6 cellular contexts compared by ENCODE assay signal in genomic region chr3:186284661-186285060, GRCh38.
"Had no signal": no experiment of that assay in that cellular context is flagged by ENCODE, and none has a peak within 500 bp of the region (broad histone marks: within the 10 kb centered on the region; RNA-seq: fewer than 3 reads in every experiment).

No MANE protein-coding gene starts in this region.

- ATAC-seq: K562 had no signal

- H2AFZ ChIP-seq: GM23248 had no signal

- DNase-seq: GM23248, H9, HCEC 1CT, IMR-90, KG1 had no signal

- H3K4me3 ChIP-seq: GM23248, K562 had no signal

- H3K9ac ChIP-seq: GM23248 had no signal

- H3K27ac ChIP-seq: GM23248 had no signal
